9 cellular contexts compared by ENCODE assay signal in genomic region chr9:2018764-2019548, GRCh38. TPM values are rescaled to one million over a fixed set of nuclear protein-coding genes. Genes with fewer than 3 reads are reported as not detected.
DNase-seq lines count a peak whose midpoint lies in the region; ATAC-seq, FAIRE-seq and TF ChIP-seq lines count a peak whose summit lies in the region.
"Had no signal": no experiment of that assay in that cellular context is flagged by ENCODE, and none has a peak within 500 bp of the region (broad histone marks: within the 10 kb centered on the region; RNA-seq: fewer than 3 reads in every experiment).

No MANE protein-coding gene starts in this region.

- H3K4me3 ChIP-seq in kidney (ENCODE audit: low read length in 2 of 2): peak overlapping the region; percentile 71 to 89
- H3K4me3 ChIP-seq in tibial artery: peak overlapping the region; percentile 67 to 76

- peaks cover 2% of the 10 kb centered on the region for H3K36me3 Mint-ChIP-seq in activated T-cell treated with anti-CD3 and anti-CD28 coated beads, Interleukin-2, amount 50 U/mL, for 4 hours (ENCODE audit: insufficient read depth)
- H3K36me3 Mint-ChIP-seq in activated naive CD8-positive, alpha-beta T cell treated with anti-CD3 and anti-CD28 coated beads for 36 hours: peaks cover 7% of the 10 kb centered on the region

- H3K9me3 ChIP-seq in kidney (ENCODE audit: control insufficient read depth in 1 of 2, low read length in 2 of 2) (no peaks in the 10 kb centered on the region), tibial artery (no peaks in the 10 kb centered on the region)

- no peaks in the 10 kb centered on the region for H3K9me3 Mint-ChIP-seq in activated T-cell treated with anti-CD3 and anti-CD28 coated beads, Interleukin-2, amount 50 U/mL, for 4 hours
- no peaks in the 10 kb centered on the region for H3K9me3 Mint-ChIP-seq in activated naive CD8-positive, alpha-beta T cell treated with anti-CD3 and anti-CD28 coated beads for 36 hours

- TF ChIP-seq CTCF in kidney (IDR thresholded peaks at IDR 0.05; ENCODE audit: borderline replicate concordance, extremely low read depth, insufficient read depth): no peak
- TF ChIP-seq CTCF in tibial artery (IDR thresholded peaks at IDR 0.05): no peak

- H3K9ac ChIP-seq in kidney (ENCODE audit: low read length in 2 of 2): peak overlapping the region; percentile 89 to 91

- FAIRE-seq in kidney (lab: Jason Lieb, UNC): no peak

- peak overlapping the region; percentile 75 for H3K27ac Mint-ChIP-seq in activated naive CD8-positive, alpha-beta T cell treated with anti-CD3 and anti-CD28 coated beads for 36 hours

- H3K4me1 ChIP-seq in kidney (ENCODE audit: control insufficient read depth in 1 of 2, insufficient read depth in 1 of 2, low read depth in 1 of 2, low read length in 2 of 2) (peaks cover 22% of the 10 kb centered on the region in 2 donors), tibial artery (peaks cover 0 to 59% (median 45%) of the 10 kb centered on the region in 4 donors)

- H3K4me3 Mint-ChIP-seq in activated T-cell treated with anti-CD3 and anti-CD28 coated beads, Interleukin-2, amount 50 U/mL, for 4 hours: peak overlapping the region; percentile 99
- H3K4me3 Mint-ChIP-seq in activated naive CD8-positive, alpha-beta T cell treated with anti-CD3 and anti-CD28 coated beads for 36 hours: peak overlapping the region; percentile 98

- peaks cover 60% of the 10 kb centered on the region for H3K4me1 Mint-ChIP-seq in activated T-cell treated with anti-CD3 and anti-CD28 coated beads, Interleukin-2, amount 50 U/mL, for 4 hours (ENCODE audit: low read depth)
- peaks cover 54% of the 10 kb centered on the region for H3K4me1 Mint-ChIP-seq in activated naive CD8-positive, alpha-beta T cell treated with anti-CD3 and anti-CD28 coated beads for 36 hours

- no peaks in the 10 kb centered on the region for H3K27me3 ChIP-seq in tibial artery

- no peaks in the 10 kb centered on the region for H3K36me3 ChIP-seq in kidney (ENCODE audit: control insufficient read depth in 1 of 2, insufficient read depth in 2 of 2, low read length in 2 of 2)
- H3K36me3 ChIP-seq in tibial artery: no peaks in the 10 kb centered on the region

- H3K27ac ChIP-seq in kidney (ENCODE audit: low read depth in 2 of 2, low read length in 2 of 2) (peak overlapping the region in 1 of 2 donors; percentile 97), tibial artery (peak overlapping the region; percentile 96 to 97)

- ATAC-seq in activated T-cell treated with anti-CD3 and anti-CD28 coated beads, Interleukin-2, amount 50 U/mL, for 4 hours: no peak
- no peak for ATAC-seq in GM18498 (IDR thresholded peaks at IDR 0.05; ENCODE audit: unreplicated experiment)

- intact Hi-C loops in kidney (cut with DNase I) (no loop called here), tibial artery (cut with DNase I; ENCODE audit: low total_unique reads) (loop anchor here (10.0 kb wide), 3 partner anchors 106 to 826 kb away; partner anchors contain the start of genes PUM3 and VLDLR)

- DNase-seq in activated T-cell treated with anti-CD3 and anti-CD28 coated beads, Interleukin-2, amount 50 U/mL, for 4 hours: no peak
- DNase-seq in activated T-cell treated with anti-CD3 and anti-CD28 coated beads, Interleukin-2, amount 50 U/mL, for 1 hour: no peak
- DNase-seq in activated naive CD8-positive, alpha-beta T cell treated with anti-CD3 and anti-CD28 coated beads for 36 hours: peak; percentile 18
- DNase-seq in kidney (no peak), tibial artery (no peak), SW 1271 (lab: John Stamatoyannopoulos, UW) (no peak), NCI-H524 treated with DMSO at 0.1 percent for 48 hours (lab: John Stamatoyannopoulos, UW) (no peak)
- DNase-seq: NCI-H2081 treated with DMSO at 0.1 percent for 48 hours had no signal

- H3K27me3 Mint-ChIP-seq in activated T-cell treated with anti-CD3 and anti-CD28 coated beads, Interleukin-2, amount 50 U/mL, for 4 hours (ENCODE audit: low read depth): no peaks in the 10 kb centered on the region
- no peaks in the 10 kb centered on the region for H3K27me3 Mint-ChIP-seq in activated naive CD8-positive, alpha-beta T cell treated with anti-CD3 and anti-CD28 coated beads for 36 hours

RNA-seq across cellular contexts. Expression of gene SMARCA2, which starts 3.8 kb away (rescaled TPM):
- total RNA-seq in activated T-cell treated with anti-CD3 and anti-CD28 coated beads, Interleukin-2, amount 50 U/mL, for 4 hours: 100 to 1,000 TPM in 1 of 3 donors, 10 to 100 TPM in 2; 65.4 to 120 (median 93.5) TPM
- 10 to 100 TPM; 90.0 to 91.5 TPM for total RNA-seq in activated naive CD8-positive, alpha-beta T cell treated with anti-CD3 and anti-CD28 coated beads for 36 hours
- 189 TPM for total RNA-seq in kidney
- 54.3 TPM for polyA plus RNA-seq in kidney (ENCODE audit: insufficient read depth, low read depth, low replicate concordance)
